In the genomic region with DNA sequence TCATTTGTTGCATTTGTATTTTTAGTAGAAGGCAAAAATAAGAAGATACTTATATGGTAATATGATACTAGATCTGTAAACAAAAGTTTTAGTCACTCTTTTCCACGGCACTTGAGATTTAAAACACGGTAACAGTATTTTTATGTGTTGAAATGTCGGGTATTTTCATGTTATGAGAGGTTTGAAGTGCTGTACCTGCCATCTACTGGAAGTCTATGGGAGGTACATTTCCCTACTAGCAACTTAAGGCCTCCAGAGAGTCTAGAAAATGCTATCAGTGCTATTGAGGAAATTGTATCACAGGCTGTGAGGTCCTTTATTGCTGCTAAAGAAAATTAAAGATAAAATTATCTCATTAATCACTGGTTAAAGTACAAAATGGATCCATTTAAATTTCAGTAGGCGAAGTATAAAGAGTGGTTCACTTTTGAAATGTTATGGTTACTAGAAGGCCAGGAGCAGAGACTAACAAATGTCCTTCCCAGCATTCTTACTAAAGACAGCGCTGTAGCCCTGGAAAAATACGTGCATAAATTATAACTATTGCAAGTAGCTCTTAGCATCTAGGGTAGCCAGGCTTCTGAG, we compare ENCODE assay signal across 8 cellular contexts.
DNase-seq lines count a peak whose midpoint lies in the region; ATAC-seq and TF ChIP-seq lines count a peak whose summit lies in the region.

No MANE protein-coding gene starts in this region.

- ATAC-seq in GM19023 (IDR thresholded peaks at IDR 0.05; ENCODE audit: unreplicated experiment): no peak

- H3K27ac ChIP-seq in parathyroid adenoma: no peak overlapping the region

- no peak overlapping the region for H3K4me3 ChIP-seq in parathyroid adenoma (ENCODE audit: low read depth, low read length)

- no peaks in the 10 kb centered on the region for H3K27me3 ChIP-seq in parathyroid adenoma (ENCODE audit: control insufficient read depth, insufficient read depth, low read length)

- no peaks in the 10 kb centered on the region for H3K36me3 ChIP-seq in parathyroid adenoma (ENCODE audit: control insufficient read depth, insufficient read depth, low read length)

- H3K4me2 ChIP-seq in parathyroid adenoma (ENCODE audit: low read length): peak overlapping the region; percentile 42

- in situ Hi-C loops in ACHN (cut with HindIII; ENCODE audit: low pct_ligation_motif_present, low pct_unique_long_range_greater_than_20kb, low sequenced_read_pairs): no loop called here

- DNase-seq in ACHN (peak; percentile 57), GM19238 (ENCODE audit: insufficient read length, low spot score) (peak; percentile 5), NAMALWA (ENCODE audit: low spot score) (peak; percentile 60), SK-N-DZ (ENCODE audit: low spot score) (peak; percentile 60), fibroblast of the conjunctiva (ENCODE audit: low read depth) (peak; percentile 71)
- DNase-seq in stimulated activated naive CD4-positive, alpha-beta T cell (lab: John Stamatoyannopoulos, UW): no peak

- H2AFZ ChIP-seq in parathyroid adenoma: peak overlapping the region; percentile 76

- H3K9me3 ChIP-seq in parathyroid adenoma (ENCODE audit: control insufficient read depth, low read length): no peaks in the 10 kb centered on the region

- TF ChIP-seq CTCF in parathyroid adenoma (IDR thresholded peaks at IDR 0.05): peak; percentile 77

- H3K4me1 ChIP-seq in parathyroid adenoma: no peaks in the 10 kb centered on the region

- H3K9ac ChIP-seq in parathyroid adenoma: no peak overlapping the region

- no peaks in the 10 kb centered on the region for H3K79me2 ChIP-seq in parathyroid adenoma

Comparison
In these comparisons a context has a peak if more than half of its experiments do, and no peak if none do; other contexts are left out.
1. DNase-seq: peak in ACHN (single experiment), GM19238 (single experiment), NAMALWA (single experiment), SK-N-DZ (single experiment) and fibroblast of the conjunctiva (single experiment); none in stimulated activated naive CD4-positive, alpha-beta T cell (0 of 6).